1 cellular context compared by ENCODE assay signal in the genomic region with DNA sequence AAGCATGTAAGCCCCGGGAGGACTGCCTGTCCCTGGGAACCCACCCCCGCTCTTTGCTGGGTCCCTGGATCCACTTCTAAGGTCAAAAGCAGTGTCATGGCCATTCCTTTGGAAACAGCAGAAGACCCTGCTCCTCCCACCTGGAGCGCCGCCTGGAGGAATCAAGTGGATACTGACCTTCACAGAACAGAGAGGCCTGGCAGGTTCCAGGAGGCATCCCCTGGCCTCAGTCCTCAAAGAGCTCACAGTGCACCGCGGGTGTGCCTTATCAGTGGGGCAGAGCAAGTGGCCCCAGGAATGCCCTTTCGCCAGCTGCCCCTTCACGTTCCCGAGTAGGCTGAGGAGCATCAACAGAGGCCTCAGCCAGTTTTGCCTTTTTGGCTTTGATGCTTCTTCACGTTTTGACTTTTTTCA.
TF ChIP-seq lines count a peak whose summit lies in the region.

No MANE protein-coding gene starts in this region.

TF ChIP-seq in HepG2, 621 proteins besides CTCF, POLR2A, EP300 and RAD21 (continued from another document and continues in another):
- TF ChIP-seq, protein P1, sequence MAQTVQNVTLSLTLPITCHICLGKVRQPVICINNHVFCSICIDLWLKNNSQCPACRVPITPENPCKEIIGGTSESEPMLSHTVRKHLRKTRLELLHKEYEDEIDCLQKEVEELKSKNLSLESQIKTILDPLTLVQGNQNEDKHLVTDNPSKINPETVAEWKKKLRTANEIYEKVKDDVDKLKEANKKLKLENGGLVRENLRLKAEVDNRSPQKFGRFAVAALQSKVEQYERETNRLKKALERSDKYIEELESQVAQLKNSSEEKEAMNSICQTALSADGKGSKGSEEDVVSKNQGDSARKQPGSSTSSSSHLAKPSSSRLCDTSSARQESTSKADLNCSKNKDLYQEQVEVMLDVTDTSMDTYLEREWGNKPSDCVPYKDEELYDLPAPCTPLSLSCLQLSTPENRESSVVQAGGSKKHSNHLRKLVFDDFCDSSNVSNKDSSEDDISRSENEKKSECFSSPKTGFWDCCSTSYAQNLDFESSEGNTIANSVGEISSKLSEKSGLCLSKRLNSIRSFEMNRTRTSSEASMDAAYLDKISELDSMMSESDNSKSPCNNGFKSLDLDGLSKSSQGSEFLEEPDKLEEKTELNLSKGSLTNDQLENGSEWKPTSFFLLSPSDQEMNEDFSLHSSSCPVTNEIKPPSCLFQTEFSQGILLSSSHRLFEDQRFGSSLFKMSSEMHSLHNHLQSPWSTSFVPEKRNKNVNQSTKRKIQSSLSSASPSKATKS (CRISPR knock-in tag; IDR thresholded peaks at IDR 0.05), result no peak
- TF ChIP-seq, protein P2, sequence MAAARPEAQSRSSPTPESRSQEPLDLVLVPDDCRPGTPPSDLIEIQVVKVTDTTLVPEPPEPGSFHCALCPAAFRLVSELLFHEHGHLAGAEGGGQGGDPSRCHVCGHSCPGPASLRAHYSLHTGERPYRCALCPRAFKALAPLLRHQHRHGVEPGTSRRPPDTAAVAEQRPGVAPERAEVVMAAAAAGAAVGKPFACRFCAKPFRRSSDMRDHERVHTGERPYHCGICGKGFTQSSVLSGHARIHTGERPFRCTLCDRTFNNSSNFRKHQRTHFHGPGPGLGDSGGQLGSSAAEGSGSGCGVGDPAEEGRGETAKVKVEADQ (CRISPR knock-in tag; IDR thresholded peaks at IDR 0.05; ENCODE audit: borderline replicate concordance), result no peak
- TF ChIP-seq CEBPG (CRISPR knock-in tag; IDR thresholded peaks at IDR 0.05) (0 out of 2 replicates have a peak, but pooled peaks have one; percentile 13), PPARG (CRISPR knock-in tag; conservative IDR thresholded peaks at IDR 0.05) (peak; percentile 56; the same call in 1 of the 2 replicates), CAMTA2 (CRISPR knock-in tag; IDR thresholded peaks at IDR 0.05; ENCODE audit: borderline replicate concordance) (no peak), DNMT1 (CRISPR knock-in tag; IDR thresholded peaks at IDR 0.05) (no peak), NONO (IDR thresholded peaks at IDR 0.05) (no peak), NONO (CRISPR knock-in tag; conservative IDR thresholded peaks at IDR 0.05) (no peak), SALL1 (CRISPR knock-in tag; IDR thresholded peaks at IDR 0.05) (peak; percentile 78), SAFB2 (CRISPR knock-in tag; IDR thresholded peaks at IDR 0.05; ENCODE audit: borderline replicate concordance, low read depth) (no peak), ZNF773 (CRISPR knock-in tag; IDR thresholded peaks at IDR 0.05; ENCODE audit: borderline replicate concordance) (no peak), ARNT2 (CRISPR knock-in tag; IDR thresholded peaks at IDR 0.05; ENCODE audit: low read depth) (no peak), TP53 (CRISPR knock-in tag; conservative IDR thresholded peaks at IDR 0.05) (no peak), IRF2 (CRISPR knock-in tag; IDR thresholded peaks at IDR 0.05) (peak; percentile 74), TMF1 (CRISPR knock-in tag; IDR thresholded peaks at IDR 0.05; ENCODE audit: low read depth) (no peak), MAFG (CRISPR knock-in tag; IDR thresholded peaks at IDR 0.05) (no peak), ATF1 (CRISPR knock-in tag; IDR thresholded peaks at IDR 0.05) (no peak), ARNTL (CRISPR knock-in tag; IDR thresholded peaks at IDR 0.05) (no peak), ZNF83 (CRISPR knock-in tag; IDR thresholded peaks at IDR 0.05; ENCODE audit: borderline replicate concordance) (no peak), ZNF746 (CRISPR knock-in tag; IDR thresholded peaks at IDR 0.05) (no peak), POLR2AphosphoS2 (IDR thresholded peaks at IDR 0.05; ENCODE audit: low read depth, low read length) (no peak), ZNF557 (CRISPR knock-in tag; IDR thresholded peaks at IDR 0.05) (no peak), RCOR2 (CRISPR knock-in tag; IDR thresholded peaks at IDR 0.05) (peak; percentile 49; the same call in 1 of the 2 replicates), ZFX (CRISPR knock-in tag; IDR thresholded peaks at IDR 0.05; ENCODE audit: low read depth) (peak; percentile 53; the same call in 1 of the 2 replicates), CREM (IDR thresholded peaks at IDR 0.05) (no peak), CREM (CRISPR knock-in tag; IDR thresholded peaks at IDR 0.05) (no peak), ATF7 (IDR thresholded peaks at IDR 0.05) (no peak), ATF7 (CRISPR knock-in tag; IDR thresholded peaks at IDR 0.05) (no peak), ZFY (CRISPR knock-in tag; IDR thresholded peaks at IDR 0.05) (peak; percentile 38; the same call in 1 of the 2 replicates), HHEX (CRISPR knock-in tag; IDR thresholded peaks at IDR 0.05) (no peak), ZNF703 (CRISPR knock-in tag; IDR thresholded peaks at IDR 0.05; ENCODE audit: borderline replicate concordance) (no peak), MIER2 (CRISPR knock-in tag; IDR thresholded peaks at IDR 0.05) (no peak), ZNF709 (CRISPR knock-in tag; IDR thresholded peaks at IDR 0.05) (no peak), ZBTB8A (CRISPR knock-in tag; IDR thresholded peaks at IDR 0.05; ENCODE audit: borderline replicate concordance, low read depth) (no peak), MATR3 (CRISPR knock-in tag; IDR thresholded peaks at IDR 0.05) (no peak), STAG1 (CRISPR knock-in tag; IDR thresholded peaks at IDR 0.05) (peak; percentile 94), ZNF253 (CRISPR knock-in tag; IDR thresholded peaks at IDR 0.05; ENCODE audit: borderline replicate concordance) (no peak), FOXA3 (CRISPR knock-in tag; IDR thresholded peaks at IDR 0.05) (peak; percentile 62), ZNF331 (CRISPR knock-in tag; IDR thresholded peaks at IDR 0.05) (peak; percentile 73; the same call in 1 of the 2 replicates), ZNF563 (CRISPR knock-in tag; IDR thresholded peaks at IDR 0.05) (no peak), SMC3 (IDR thresholded peaks at IDR 0.05; ENCODE audit: low read length) (peak; percentile 99), SYNCRIP (IDR thresholded peaks at IDR 0.05; ENCODE audit: insufficient read depth, low read depth, low read length) (no peak), NRL (CRISPR knock-in tag; IDR thresholded peaks at IDR 0.05; ENCODE audit: borderline replicate concordance) (peak; percentile 8; the same call in 1 of the 2 replicates), RFX3 (CRISPR knock-in tag; IDR thresholded peaks at IDR 0.05) (no peak)
- TF ChIP-seq, protein P3, sequence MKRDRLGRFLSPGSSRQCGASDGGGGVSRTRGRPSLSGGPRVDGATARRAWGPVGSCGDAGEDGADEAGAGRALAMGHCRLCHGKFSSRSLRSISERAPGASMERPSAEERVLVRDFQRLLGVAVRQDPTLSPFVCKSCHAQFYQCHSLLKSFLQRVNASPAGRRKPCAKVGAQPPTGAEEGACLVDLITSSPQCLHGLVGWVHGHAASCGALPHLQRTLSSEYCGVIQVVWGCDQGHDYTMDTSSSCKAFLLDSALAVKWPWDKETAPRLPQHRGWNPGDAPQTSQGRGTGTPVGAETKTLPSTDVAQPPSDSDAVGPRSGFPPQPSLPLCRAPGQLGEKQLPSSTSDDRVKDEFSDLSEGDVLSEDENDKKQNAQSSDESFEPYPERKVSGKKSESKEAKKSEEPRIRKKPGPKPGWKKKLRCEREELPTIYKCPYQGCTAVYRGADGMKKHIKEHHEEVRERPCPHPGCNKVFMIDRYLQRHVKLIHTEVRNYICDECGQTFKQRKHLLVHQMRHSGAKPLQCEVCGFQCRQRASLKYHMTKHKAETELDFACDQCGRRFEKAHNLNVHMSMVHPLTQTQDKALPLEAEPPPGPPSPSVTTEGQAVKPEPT (CRISPR knock-in tag; IDR thresholded peaks at IDR 0.05; ENCODE audit: low read depth), result no peak
- TF ChIP-seq, protein P4, sequence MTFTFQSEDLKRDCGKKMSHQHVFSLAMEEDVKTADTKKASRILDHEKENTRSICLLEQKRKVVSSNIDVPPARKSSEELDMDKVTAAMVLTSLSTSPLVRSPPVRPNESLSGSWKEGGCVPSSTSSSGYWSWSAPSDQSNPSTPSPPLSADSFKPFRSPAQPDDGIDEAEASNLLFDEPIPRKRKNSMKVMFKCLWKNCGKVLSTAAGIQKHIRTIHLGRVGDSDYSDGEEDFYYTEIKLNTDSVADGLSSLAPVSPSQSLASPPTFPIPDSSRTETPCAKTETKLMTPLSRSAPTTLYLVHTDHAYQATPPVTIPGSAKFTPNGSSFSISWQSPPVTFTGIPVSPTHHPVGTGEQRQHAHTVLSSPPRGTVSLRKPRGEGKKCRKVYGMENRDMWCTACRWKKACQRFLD (CRISPR knock-in tag; IDR thresholded peaks at IDR 0.05; ENCODE audit: borderline replicate concordance), result no peak
- TF ChIP-seq, protein P5, sequence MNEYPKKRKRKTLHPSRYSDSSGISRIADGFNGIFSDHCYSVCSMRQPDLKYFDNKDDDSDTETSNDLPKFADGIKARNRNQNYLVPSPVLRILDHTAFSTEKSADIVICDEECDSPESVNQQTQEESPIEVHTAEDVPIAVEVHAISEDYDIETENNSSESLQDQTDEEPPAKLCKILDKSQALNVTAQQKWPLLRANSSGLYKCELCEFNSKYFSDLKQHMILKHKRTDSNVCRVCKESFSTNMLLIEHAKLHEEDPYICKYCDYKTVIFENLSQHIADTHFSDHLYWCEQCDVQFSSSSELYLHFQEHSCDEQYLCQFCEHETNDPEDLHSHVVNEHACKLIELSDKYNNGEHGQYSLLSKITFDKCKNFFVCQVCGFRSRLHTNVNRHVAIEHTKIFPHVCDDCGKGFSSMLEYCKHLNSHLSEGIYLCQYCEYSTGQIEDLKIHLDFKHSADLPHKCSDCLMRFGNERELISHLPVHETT (CRISPR knock-in tag; conservative IDR thresholded peaks at IDR 0.05), result no peak
- TF ChIP-seq, protein P6, sequence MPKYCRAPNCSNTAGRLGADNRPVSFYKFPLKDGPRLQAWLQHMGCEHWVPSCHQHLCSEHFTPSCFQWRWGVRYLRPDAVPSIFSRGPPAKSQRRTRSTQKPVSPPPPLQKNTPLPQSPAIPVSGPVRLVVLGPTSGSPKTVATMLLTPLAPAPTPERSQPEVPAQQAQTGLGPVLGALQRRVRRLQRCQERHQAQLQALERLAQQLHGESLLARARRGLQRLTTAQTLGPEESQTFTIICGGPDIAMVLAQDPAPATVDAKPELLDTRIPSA (CRISPR knock-in tag; IDR thresholded peaks at IDR 0.05; ENCODE audit: borderline replicate concordance), result no peak
- TF ChIP-seq, protein P7, sequence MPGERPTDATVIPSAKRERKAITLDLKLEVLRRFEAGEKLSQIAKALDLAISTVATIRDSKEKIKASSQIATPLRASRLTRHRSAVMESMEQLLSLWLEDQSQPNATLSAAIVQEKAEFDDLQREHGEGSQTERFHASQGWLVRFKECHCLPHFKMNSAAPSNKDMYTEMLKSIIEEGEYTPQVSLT (CRISPR knock-in tag; IDR thresholded peaks at IDR 0.05; ENCODE audit: borderline replicate concordance, low read depth), result no peak
- TF ChIP-seq, protein P8, sequence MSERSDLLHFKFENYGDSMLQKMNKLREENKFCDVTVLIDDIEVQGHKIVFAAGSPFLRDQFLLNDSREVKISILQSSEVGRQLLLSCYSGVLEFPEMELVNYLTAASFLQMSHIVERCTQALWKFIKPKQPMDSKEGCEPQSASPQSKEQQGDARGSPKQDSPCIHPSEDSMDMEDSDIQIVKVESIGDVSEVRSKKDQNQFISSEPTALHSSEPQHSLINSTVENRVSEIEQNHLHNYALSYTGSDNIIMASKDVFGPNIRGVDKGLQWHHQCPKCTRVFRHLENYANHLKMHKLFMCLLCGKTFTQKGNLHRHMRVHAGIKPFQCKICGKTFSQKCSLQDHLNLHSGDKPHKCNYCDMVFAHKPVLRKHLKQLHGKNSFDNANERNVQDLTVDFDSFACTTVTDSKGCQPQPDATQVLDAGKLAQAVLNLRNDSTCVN (CRISPR knock-in tag; IDR thresholded peaks at IDR 0.05; ENCODE audit: borderline replicate concordance), result no peak
- TF ChIP-seq, protein P9, sequence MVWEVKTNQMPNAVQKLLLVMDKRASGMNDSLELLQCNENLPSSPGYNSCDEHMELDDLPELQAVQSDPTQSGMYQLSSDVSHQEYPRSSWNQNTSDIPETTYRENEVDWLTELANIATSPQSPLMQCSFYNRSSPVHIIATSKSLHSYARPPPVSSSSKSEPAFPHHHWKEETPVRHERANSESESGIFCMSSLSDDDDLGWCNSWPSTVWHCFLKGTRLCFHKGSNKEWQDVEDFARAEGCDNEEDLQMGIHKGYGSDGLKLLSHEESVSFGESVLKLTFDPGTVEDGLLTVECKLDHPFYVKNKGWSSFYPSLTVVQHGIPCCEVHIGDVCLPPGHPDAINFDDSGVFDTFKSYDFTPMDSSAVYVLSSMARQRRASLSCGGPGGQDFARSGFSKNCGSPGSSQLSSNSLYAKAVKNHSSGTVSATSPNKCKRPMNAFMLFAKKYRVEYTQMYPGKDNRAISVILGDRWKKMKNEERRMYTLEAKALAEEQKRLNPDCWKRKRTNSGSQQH (CRISPR knock-in tag; IDR thresholded peaks at IDR 0.05; ENCODE audit: low read depth), result 0 out of 2 replicates have a peak, but pooled peaks have one; percentile 26
- TF ChIP-seq, protein P10, sequence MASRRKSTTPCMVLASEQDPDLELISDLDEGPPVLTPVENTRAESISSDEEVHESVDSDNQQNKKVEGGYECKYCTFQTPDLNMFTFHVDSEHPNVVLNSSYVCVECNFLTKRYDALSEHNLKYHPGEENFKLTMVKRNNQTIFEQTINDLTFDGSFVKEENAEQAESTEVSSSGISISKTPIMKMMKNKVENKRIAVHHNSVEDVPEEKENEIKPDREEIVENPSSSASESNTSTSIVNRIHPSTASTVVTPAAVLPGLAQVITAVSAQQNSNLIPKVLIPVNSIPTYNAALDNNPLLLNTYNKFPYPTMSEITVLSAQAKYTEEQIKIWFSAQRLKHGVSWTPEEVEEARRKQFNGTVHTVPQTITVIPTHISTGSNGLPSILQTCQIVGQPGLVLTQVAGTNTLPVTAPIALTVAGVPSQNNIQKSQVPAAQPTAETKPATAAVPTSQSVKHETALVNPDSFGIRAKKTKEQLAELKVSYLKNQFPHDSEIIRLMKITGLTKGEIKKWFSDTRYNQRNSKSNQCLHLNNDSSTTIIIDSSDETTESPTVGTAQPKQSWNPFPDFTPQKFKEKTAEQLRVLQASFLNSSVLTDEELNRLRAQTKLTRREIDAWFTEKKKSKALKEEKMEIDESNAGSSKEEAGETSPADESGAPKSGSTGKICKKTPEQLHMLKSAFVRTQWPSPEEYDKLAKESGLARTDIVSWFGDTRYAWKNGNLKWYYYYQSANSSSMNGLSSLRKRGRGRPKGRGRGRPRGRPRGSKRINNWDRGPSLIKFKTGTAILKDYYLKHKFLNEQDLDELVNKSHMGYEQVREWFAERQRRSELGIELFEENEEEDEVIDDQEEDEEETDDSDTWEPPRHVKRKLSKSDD (CRISPR knock-in tag; IDR thresholded peaks at IDR 0.05; ENCODE audit: low read depth), result peak; percentile 56; the same call in 1 of the 2 replicates
- TF ChIP-seq, protein P11, sequence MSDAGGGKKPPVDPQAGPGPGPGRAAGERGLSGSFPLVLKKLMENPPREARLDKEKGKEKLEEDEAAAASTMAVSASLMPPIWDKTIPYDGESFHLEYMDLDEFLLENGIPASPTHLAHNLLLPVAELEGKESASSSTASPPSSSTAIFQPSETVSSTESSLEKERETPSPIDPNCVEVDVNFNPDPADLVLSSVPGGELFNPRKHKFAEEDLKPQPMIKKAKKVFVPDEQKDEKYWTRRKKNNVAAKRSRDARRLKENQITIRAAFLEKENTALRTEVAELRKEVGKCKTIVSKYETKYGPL (CRISPR knock-in tag; IDR thresholded peaks at IDR 0.05), result no peak
